32 cellular contexts compared by ENCODE assay signal in genomic region chr2:102168026-102168425, GRCh38. TPM values are rescaled to one million over a fixed set of nuclear protein-coding genes. Genes with fewer than 3 reads are reported as not detected.
"Had no signal": no experiment of that assay in that cellular context is flagged by ENCODE, and none has a peak within 500 bp of the region (broad histone marks: within the 10 kb centered on the region; RNA-seq: fewer than 3 reads in every experiment).

No MANE protein-coding gene starts in this region.

- H3K9me3 Mint-ChIP-seq: natural killer cell; nephron; neural progenitor cell; stimulated activated memory B cell treated with anti-CD40 and anti-IgM and Interleukin-4, amounts not matched to agents 10 μg/mL and 1 μg/mL and 100 μg/mL, for 72 hours; stimulated activated naive CD8-positive, alpha-beta T cell treated with anti-CD3 and anti-CD28 coated beads, Interleukin-15, Interleukin-2, amounts not matched to agents 100 ng/mL and 50 ng/mL, for 24 hours; type B pancreatic cell had no signal

- H3K4me1 Mint-ChIP-seq: natural killer cell, nephron, neural progenitor cell had no signal

- H3K9me3 ChIP-seq: ovary, psoas muscle, spleen, suprapubic skin, testis, tibial artery, transverse colon, upper lobe of right lung, uterus had no signal

- H3K27ac Mint-ChIP-seq: naive thymus-derived CD4-positive, alpha-beta T cell; natural killer cell; nephron; neural progenitor cell; progenitor cell of endocrine pancreas; stimulated activated memory B cell treated with anti-CD40 and anti-IgM and Interleukin-4, amounts not matched to agents 10 μg/mL and 1 μg/mL and 100 μg/mL, for 72 hours; stimulated activated naive CD8-positive, alpha-beta T cell treated with anti-CD3 and anti-CD28 coated beads, Interleukin-15, Interleukin-2, amounts not matched to agents 100 ng/mL and 50 ng/mL, for 24 hours; type B pancreatic cell had no signal

- H3K36me3 ChIP-seq: neural progenitor cell, ovary, uterus had no signal

- H3K9ac ChIP-seq: neural progenitor cell, parathyroid adenoma had no signal

- H3K27me3 Mint-ChIP-seq: progenitor cell of endocrine pancreas; stimulated activated naive CD8-positive, alpha-beta T cell treated with anti-CD3 and anti-CD28 coated beads, Interleukin-15, Interleukin-2, amounts not matched to agents 100 ng/mL and 50 ng/mL, for 24 hours; type B pancreatic cell had no signal

- H3K4me3 Mint-ChIP-seq: naive thymus-derived CD4-positive, alpha-beta T cell; natural killer cell; nephron; neural progenitor cell; stimulated activated memory B cell treated with anti-CD40 and anti-IgM and Interleukin-4, amounts not matched to agents 10 μg/mL and 1 μg/mL and 100 μg/mL, for 72 hours; stimulated activated naive CD8-positive, alpha-beta T cell treated with anti-CD3 and anti-CD28 coated beads, Interleukin-15, Interleukin-2, amounts not matched to agents 100 ng/mL and 50 ng/mL, for 24 hours; type B pancreatic cell had no signal

- H3K4me3 ChIP-seq: neural progenitor cell, ovary, psoas muscle, skin epidermis, smooth muscle cell, spleen, suprapubic skin, testis, tibial artery, transverse colon, upper lobe of right lung, uterus had no signal

- H2AFZ ChIP-seq: neural progenitor cell, parathyroid adenoma had no signal

- H3K4me1 ChIP-seq: neural progenitor cell, tibial artery had no signal

- H3K27me3 ChIP-seq: neural progenitor cell, ovary, spleen, suprapubic skin, testis, tibial artery, transverse colon, upper lobe of right lung, uterus had no signal

- ATAC-seq: naive thymus-derived CD4-positive, alpha-beta T cell; natural killer cell; psoas muscle; right cardiac atrium; sciatic nerve; stimulated activated memory B cell treated with anti-CD40 and anti-IgM and Interleukin-4, amounts not matched to agents 10 μg/mL and 1 μg/mL and 100 μg/mL, for 72 hours; upper lobe of right lung had no signal

- H3K36me3 Mint-ChIP-seq: natural killer cell; neural progenitor cell; stimulated activated memory B cell treated with anti-CD40 and anti-IgM and Interleukin-4, amounts not matched to agents 10 μg/mL and 1 μg/mL and 100 μg/mL, for 72 hours had no signal

- H3K27ac ChIP-seq: neural progenitor cell, ovary, parathyroid adenoma, psoas muscle, skin epidermis, spleen, suprapubic skin, testis, tibial artery, transverse colon, upper lobe of right lung, uterus had no signal

- H3K4me2 ChIP-seq: neural progenitor cell, smooth muscle cell had no signal

- DNase-seq: naive thymus-derived CD4-positive, alpha-beta T cell; natural killer cell; occipital lobe; ovary; posterior cingulate gyrus; psoas muscle; right cardiac atrium; spleen; stimulated activated CD4-positive, alpha-beta T cell treated with anti-CD3 and anti-CD28 coated beads, Interleukin-12 subunit alpha, Interleukin-12 subunit beta, amount 100 ng/mL, for 4 hours; stimulated activated CD4-positive, alpha-beta T cell treated with anti-CD3 and anti-CD28 coated beads, Interleukin-1b, Interleukin-23, amount 100 ng/mL, for 48 hours; stimulated activated CD4-positive, alpha-beta T cell treated with anti-CD3 and anti-CD28 coated beads, Interleukin-4, amount 100 ng/mL, for 1 hour; stimulated activated CD4-positive, alpha-beta T cell treated with anti-CD3 and anti-CD28 coated beads, Interleukin-4, amount 100 ng/mL, for 4 hours; stimulated activated CD8-positive, alpha-beta memory T cell treated with anti-CD3 and anti-CD28 coated beads, Interleukin-4, amount 100 ng/mL, for 48 hours; stimulated activated naive CD4-positive, alpha-beta T cell; substantia nigra; testis; tibial artery; transverse colon; upper lobe of right lung; uterus had no signal

RNA-seq across cellular contexts. Expression of gene IL1RL2, which starts 18.8 kb away (rescaled TPM):
- total RNA-seq: natural killer cell, progenitor cell of endocrine pancreas, sciatic nerve had no signal
- polyA plus RNA-seq: naive thymus-derived CD4-positive, alpha-beta T cell; neural cell had no signal

RNA-seq across cellular contexts. Expression of gene IL1R1, which starts 25.5 kb away (rescaled TPM):
- polyA plus RNA-seq: naive thymus-derived CD4-positive, alpha-beta T cell; neural cell had no signal
